In the genomic region with DNA sequence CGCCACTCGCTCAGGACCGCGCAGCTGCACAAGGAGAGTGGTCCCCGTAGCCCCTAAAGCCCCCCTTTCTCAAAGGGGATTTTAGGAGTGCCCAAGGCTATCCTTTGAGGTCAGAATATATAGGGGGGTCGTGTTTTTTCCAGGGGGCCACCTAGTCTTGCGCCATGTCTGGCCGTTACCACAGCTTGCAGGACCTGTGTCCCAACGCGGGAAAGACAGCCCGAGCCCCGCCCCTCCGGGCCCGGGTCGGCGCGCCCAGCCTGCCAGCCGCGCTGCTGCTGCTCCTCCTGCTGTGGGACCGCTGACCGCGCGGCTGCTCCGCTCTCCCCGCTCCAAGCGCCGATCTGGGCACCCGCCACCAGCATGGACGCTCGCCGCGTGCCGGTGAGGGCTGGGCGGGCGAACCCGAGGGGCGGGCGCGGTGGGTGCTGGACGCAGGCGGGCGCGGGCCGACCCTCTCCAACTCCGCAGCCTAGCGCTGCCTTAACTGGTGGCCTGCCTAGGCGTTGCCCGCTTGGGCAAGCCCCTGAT, we compare ENCODE assay signal across 1 cellular context.
TF ChIP-seq lines count a peak whose summit lies in the region.

Gene CDCA7, plus strand, starts transcription at position 272 of the 531 bp plus-strand sequence. Its CDS starts 92 bp downstream, at position 364.

TF ChIP-seq in GM12878, 131 proteins besides CTCF, POLR2A, EP300 and RAD21 (continued from another document and continues in another):
- TF ChIP-seq MXI1 (IDR thresholded peaks at IDR 0.05; ENCODE audit: low read depth, low read length): no peak
- TF ChIP-seq CBX5 (IDR thresholded peaks at IDR 0.05; ENCODE audit: low read depth): no peak
- TF ChIP-seq EED (IDR thresholded peaks at IDR 0.05; ENCODE audit: low read depth): no peak
- TF ChIP-seq FOS (IDR thresholded peaks at IDR 0.05; ENCODE audit: borderline replicate concordance, extremely low read depth, insufficient read length): no peak
- TF ChIP-seq PBX3 (IDR thresholded peaks at IDR 0.05; ENCODE audit: insufficient replicate concordance, low read depth, low read length): no peak
- no peak for TF ChIP-seq ZNF274 (IDR thresholded peaks at IDR 0.05; ENCODE audit: insufficient read depth, insufficient read length)
- TF ChIP-seq RUNX3 (IDR thresholded peaks at IDR 0.05; ENCODE audit: low read length): peak; percentile 79
- no peak for TF ChIP-seq NFIC (IDR thresholded peaks at IDR 0.05; ENCODE audit: low read depth, low read length)
- TF ChIP-seq, protein P1, sequence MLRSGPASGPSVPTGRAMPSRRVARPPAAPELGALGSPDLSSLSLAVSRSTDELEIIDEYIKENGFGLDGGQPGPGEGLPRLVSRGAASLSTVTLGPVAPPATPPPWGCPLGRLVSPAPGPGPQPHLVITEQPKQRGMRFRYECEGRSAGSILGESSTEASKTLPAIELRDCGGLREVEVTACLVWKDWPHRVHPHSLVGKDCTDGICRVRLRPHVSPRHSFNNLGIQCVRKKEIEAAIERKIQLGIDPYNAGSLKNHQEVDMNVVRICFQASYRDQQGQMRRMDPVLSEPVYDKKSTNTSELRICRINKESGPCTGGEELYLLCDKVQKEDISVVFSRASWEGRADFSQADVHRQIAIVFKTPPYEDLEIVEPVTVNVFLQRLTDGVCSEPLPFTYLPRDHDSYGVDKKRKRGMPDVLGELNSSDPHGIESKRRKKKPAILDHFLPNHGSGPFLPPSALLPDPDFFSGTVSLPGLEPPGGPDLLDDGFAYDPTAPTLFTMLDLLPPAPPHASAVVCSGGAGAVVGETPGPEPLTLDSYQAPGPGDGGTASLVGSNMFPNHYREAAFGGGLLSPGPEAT (IDR thresholded peaks at IDR 0.05; ENCODE audit: low read depth): peak; percentile 88; the same call in 1 of the 2 replicates
- no peak for TF ChIP-seq BMI1 (IDR thresholded peaks at IDR 0.05; ENCODE audit: borderline replicate concordance)
- no peak for TF ChIP-seq CHD1 (IDR thresholded peaks at IDR 0.05; ENCODE audit: low read depth, low read length)
- TF ChIP-seq, protein P2, sequence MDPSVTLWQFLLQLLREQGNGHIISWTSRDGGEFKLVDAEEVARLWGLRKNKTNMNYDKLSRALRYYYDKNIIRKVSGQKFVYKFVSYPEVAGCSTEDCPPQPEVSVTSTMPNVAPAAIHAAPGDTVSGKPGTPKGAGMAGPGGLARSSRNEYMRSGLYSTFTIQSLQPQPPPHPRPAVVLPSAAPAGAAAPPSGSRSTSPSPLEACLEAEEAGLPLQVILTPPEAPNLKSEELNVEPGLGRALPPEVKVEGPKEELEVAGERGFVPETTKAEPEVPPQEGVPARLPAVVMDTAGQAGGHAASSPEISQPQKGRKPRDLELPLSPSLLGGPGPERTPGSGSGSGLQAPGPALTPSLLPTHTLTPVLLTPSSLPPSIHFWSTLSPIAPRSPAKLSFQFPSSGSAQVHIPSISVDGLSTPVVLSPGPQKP (IDR thresholded peaks at IDR 0.05; ENCODE audit: low read depth, low read length): no peak
- TF ChIP-seq EZH2 (IDR thresholded peaks at IDR 0.05; ENCODE audit: borderline replicate concordance, control insufficient read depth, low read depth, low read length): no peak
- TF ChIP-seq, protein P3, sequence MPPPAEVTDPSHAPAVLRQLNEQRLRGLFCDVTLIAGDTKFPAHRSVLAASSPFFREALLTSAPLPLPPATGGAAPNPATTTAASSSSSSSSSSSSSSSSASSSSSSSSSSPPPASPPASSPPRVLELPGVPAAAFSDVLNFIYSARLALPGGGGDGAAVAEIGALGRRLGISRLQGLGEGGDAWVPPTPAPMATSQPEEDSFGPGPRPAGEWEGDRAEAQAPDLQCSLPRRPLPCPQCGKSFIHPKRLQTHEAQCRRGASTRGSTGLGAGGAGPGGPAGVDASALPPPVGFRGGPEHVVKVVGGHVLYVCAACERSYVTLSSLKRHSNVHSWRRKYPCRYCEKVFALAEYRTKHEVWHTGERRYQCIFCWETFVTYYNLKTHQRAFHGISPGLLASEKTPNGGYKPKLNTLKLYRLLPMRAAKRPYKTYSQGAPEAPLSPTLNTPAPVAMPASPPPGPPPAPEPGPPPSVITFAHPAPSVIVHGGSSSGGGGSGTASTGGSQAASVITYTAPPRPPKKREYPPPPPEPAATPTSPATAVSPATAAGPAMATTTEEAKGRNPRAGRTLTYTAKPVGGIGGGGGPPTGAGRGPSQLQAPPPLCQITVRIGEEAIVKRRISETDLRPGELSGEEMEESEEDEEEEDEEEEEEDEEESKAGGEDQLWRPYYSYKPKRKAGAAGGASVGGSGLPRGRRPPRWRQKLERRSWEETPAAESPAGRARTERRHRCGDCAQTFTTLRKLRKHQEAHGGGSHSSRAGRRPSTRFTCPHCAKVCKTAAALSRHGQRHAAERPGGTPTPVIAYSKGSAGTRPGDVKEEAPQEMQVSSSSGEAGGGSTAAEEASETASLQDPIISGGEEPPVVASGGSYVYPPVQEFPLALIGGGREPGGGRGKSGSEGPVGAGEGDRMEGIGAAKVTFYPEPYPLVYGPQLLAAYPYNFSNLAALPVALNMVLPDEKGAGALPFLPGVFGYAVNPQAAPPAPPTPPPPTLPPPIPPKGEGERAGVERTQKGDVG (CRISPR knock-in tag; IDR thresholded peaks at IDR 0.05): no peak
- TF ChIP-seq, protein P4, sequence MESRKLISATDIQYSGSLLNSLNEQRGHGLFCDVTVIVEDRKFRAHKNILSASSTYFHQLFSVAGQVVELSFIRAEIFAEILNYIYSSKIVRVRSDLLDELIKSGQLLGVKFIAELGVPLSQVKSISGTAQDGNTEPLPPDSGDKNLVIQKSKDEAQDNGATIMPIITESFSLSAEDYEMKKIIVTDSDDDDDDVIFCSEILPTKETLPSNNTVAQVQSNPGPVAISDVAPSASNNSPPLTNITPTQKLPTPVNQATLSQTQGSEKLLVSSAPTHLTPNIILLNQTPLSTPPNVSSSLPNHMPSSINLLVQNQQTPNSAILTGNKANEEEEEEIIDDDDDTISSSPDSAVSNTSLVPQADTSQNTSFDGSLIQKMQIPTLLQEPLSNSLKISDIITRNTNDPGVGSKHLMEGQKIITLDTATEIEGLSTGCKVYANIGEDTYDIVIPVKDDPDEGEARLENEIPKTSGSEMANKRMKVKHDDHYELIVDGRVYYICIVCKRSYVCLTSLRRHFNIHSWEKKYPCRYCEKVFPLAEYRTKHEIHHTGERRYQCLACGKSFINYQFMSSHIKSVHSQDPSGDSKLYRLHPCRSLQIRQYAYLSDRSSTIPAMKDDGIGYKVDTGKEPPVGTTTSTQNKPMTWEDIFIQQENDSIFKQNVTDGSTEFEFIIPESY (IDR thresholded peaks at IDR 0.05): no peak
- TF ChIP-seq POU2F2 (IDR thresholded peaks at IDR 0.05; ENCODE audit: borderline replicate concordance, low read depth, low read length): no peak
- TF ChIP-seq, protein P5, sequence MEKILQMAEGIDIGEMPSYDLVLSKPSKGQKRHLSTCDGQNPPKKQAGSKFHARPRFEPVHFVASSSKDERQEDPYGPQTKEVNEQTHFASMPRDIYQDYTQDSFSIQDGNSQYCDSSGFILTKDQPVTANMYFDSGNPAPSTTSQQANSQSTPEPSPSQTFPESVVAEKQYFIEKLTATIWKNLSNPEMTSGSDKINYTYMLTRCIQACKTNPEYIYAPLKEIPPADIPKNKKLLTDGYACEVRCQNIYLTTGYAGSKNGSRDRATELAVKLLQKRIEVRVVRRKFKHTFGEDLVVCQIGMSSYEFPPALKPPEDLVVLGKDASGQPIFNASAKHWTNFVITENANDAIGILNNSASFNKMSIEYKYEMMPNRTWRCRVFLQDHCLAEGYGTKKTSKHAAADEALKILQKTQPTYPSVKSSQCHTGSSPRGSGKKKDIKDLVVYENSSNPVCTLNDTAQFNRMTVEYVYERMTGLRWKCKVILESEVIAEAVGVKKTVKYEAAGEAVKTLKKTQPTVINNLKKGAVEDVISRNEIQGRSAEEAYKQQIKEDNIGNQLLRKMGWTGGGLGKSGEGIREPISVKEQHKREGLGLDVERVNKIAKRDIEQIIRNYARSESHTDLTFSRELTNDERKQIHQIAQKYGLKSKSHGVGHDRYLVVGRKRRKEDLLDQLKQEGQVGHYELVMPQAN (conservative IDR thresholded peaks at IDR 0.05): peak; percentile 57; the same call in 1 of the 2 replicates
- TF ChIP-seq, protein P6, sequence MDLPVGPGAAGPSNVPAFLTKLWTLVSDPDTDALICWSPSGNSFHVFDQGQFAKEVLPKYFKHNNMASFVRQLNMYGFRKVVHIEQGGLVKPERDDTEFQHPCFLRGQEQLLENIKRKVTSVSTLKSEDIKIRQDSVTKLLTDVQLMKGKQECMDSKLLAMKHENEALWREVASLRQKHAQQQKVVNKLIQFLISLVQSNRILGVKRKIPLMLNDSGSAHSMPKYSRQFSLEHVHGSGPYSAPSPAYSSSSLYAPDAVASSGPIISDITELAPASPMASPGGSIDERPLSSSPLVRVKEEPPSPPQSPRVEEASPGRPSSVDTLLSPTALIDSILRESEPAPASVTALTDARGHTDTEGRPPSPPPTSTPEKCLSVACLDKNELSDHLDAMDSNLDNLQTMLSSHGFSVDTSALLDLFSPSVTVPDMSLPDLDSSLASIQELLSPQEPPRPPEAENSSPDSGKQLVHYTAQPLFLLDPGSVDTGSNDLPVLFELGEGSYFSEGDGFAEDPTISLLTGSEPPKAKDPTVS (IDR thresholded peaks at IDR 0.05; ENCODE audit: low read depth, low read length): no peak
- no peak for TF ChIP-seq TBL1XR1 (IDR thresholded peaks at IDR 0.05; ENCODE audit: low read depth, low read length)
- no peak for TF ChIP-seq SREBF1 (IDR thresholded peaks at IDR 0.05; ENCODE audit: low read length)
- no peak for TF ChIP-seq SIX5 (IDR thresholded peaks at IDR 0.05; ENCODE audit: low read depth, low read length, severe bottlenecking)
- no peak for TF ChIP-seq PAX5 (IDR thresholded peaks at IDR 0.05; ENCODE audit: borderline replicate concordance, low read depth, low read length)
- no peak for TF ChIP-seq KDM1A (IDR thresholded peaks at IDR 0.05; ENCODE audit: borderline replicate concordance)
- TF ChIP-seq BACH1 (IDR thresholded peaks at IDR 0.05; ENCODE audit: borderline replicate concordance): no peak
- no peak for TF ChIP-seq BHLHE40 (IDR thresholded peaks at IDR 0.05; ENCODE audit: borderline replicate concordance in 1 of 2, low read depth in 2 of 2, low read length in 1 of 2)
- TF ChIP-seq, protein P7, sequence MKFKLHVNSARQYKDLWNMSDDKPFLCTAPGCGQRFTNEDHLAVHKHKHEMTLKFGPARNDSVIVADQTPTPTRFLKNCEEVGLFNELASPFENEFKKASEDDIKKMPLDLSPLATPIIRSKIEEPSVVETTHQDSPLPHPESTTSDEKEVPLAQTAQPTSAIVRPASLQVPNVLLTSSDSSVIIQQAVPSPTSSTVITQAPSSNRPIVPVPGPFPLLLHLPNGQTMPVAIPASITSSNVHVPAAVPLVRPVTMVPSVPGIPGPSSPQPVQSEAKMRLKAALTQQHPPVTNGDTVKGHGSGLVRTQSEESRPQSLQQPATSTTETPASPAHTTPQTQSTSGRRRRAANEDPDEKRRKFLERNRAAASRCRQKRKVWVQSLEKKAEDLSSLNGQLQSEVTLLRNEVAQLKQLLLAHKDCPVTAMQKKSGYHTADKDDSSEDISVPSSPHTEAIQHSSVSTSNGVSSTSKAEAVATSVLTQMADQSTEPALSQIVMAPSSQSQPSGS (IDR thresholded peaks at IDR 0.05; ENCODE audit: low read length): no peak
- no peak for TF ChIP-seq HDAC2 (IDR thresholded peaks at IDR 0.05)
- TF ChIP-seq ZNF622 (IDR thresholded peaks at IDR 0.05): no peak
- TF ChIP-seq NFYA (IDR thresholded peaks at IDR 0.05; ENCODE audit: borderline replicate concordance, low read depth, low read length): no peak
- TF ChIP-seq, protein P8, sequence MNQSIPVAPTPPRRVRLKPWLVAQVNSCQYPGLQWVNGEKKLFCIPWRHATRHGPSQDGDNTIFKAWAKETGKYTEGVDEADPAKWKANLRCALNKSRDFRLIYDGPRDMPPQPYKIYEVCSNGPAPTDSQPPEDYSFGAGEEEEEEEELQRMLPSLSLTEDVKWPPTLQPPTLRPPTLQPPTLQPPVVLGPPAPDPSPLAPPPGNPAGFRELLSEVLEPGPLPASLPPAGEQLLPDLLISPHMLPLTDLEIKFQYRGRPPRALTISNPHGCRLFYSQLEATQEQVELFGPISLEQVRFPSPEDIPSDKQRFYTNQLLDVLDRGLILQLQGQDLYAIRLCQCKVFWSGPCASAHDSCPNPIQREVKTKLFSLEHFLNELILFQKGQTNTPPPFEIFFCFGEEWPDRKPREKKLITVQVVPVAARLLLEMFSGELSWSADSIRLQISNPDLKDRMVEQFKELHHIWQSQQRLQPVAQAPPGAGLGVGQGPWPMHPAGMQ (IDR thresholded peaks at IDR 0.05; ENCODE audit: borderline replicate concordance): no peak
- TF ChIP-seq SMAD1 (IDR thresholded peaks at IDR 0.05; ENCODE audit: low read depth, partially characterized antibody): no peak
- peak; percentile 34; the same call in 1 of the 2 replicates for TF ChIP-seq FOXM1 (IDR thresholded peaks at IDR 0.05; ENCODE audit: low read depth, low read length)
- no peak for TF ChIP-seq JUND (IDR thresholded peaks at IDR 0.05; ENCODE audit: low read depth, low read length)
- no peak for TF ChIP-seq STAT3 (IDR thresholded peaks at IDR 0.05; ENCODE audit: low read depth, low read length)
- TF ChIP-seq HCFC1 (IDR thresholded peaks at IDR 0.05; ENCODE audit: low read length): no peak
- peak; percentile 97 for TF ChIP-seq ZNF687 (IDR thresholded peaks at IDR 0.05)
